Comparison of ENCODE assay signal across 24 cellular contexts in the genomic region with DNA sequence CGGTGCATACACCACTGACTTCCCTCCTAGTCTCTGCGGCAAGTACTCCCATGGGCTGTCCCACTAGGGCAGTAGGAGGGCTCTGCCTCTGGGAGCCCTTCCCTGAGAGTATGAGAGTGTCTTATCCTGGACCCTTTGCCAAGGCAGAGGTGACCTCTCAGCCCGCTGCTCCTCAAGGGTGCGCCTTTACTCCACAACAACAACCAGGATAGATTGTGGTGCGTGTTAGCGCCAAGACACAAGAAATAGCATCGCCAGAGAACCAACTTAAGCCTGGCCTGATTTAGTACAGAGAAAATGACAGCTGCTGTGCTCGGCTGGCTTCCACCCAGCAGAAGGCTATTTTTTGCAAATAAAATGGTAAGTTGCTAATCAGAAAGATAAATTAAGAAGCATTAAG.
"Had no signal": no experiment of that assay in that cellular context is flagged by ENCODE, and none has a peak within 500 bp of the region (broad histone marks: within the 10 kb centered on the region; RNA-seq: fewer than 3 reads in every experiment).

No MANE protein-coding gene starts in this region.

- H3K4me1 Mint-ChIP-seq: activated B cell treated with CpG ODN at 0.5 μM for 24 hours; activated CD4-positive, alpha-beta memory T cell treated with anti-CD3 and anti-CD28 coated beads, Interleukin-2, amount 10 ng/mL, durations not matched to agents 7 days and 5 days; activated CD4-positive, alpha-beta T cell treated with anti-CD3 and anti-CD28 coated beads, Interleukin-2, amount 10 ng/mL, durations not matched to agents 7 days and 5 days; activated naive CD8-positive, alpha-beta T cell treated with anti-CD3 and anti-CD28 coated beads, Interleukin-2, amount 10 ng/mL, durations not matched to agents 7 days and 5 days had no signal

- H3K4me1 ChIP-seq: adrenal gland, SJSA1 had no signal

- H3K36me3 Mint-ChIP-seq: activated naive CD8-positive, alpha-beta T cell treated with anti-CD3 and anti-CD28 coated beads, Interleukin-2, amount 10 ng/mL, durations not matched to agents 7 days and 5 days had no signal

- FAIRE-seq: bronchial epithelial cell, K562, RCC 7860 had no signal

- DNase-seq: activated B cell treated with CpG ODN at 0.5 μM for 24 hours; activated CD4-positive, alpha-beta memory T cell treated with anti-CD3 and anti-CD28 coated beads, Interleukin-2, amount 10 ng/mL, durations not matched to agents 7 days and 5 days; activated CD4-positive, alpha-beta T cell treated with anti-CD3 and anti-CD28 coated beads for 1 hour; activated CD4-positive, alpha-beta T cell treated with anti-CD3 and anti-CD28 coated beads, Interleukin-2, amount 10 ng/mL, durations not matched to agents 7 days and 5 days; activated naive CD4-positive, alpha-beta T cell treated with anti-CD3 and anti-CD28 coated beads, Interleukin-2, amount 50 U/mL, for 16 hours; activated naive CD8-positive, alpha-beta T cell treated with anti-CD3 and anti-CD28 coated beads, Interleukin-2, amount 10 ng/mL, durations not matched to agents 7 days and 5 days; activated T-cell treated with anti-CD3 and anti-CD28 coated beads, Interleukin-2, amount 50 U/mL, for 1 hour; adrenal gland; aorta; Karpas-422; MM.1S; NCI-H1105; NCI-H1436; NCI-H1694 treated with DMSO at 0.1 percent for 48 hours; NCI-H2029 treated with DMSO at 0.1 percent for 48 hours; NCI-H446; PC-3; SHP77; T-helper 17 cell; T-helper 9 cell had no signal

- H3K4me3 ChIP-seq: adrenal gland, K562, SJSA1 had no signal

- ATAC-seq: K562, PC-3, T-helper 17 cell had no signal

- H3K36me3 ChIP-seq: adrenal gland, SJSA1 had no signal

- H3K9me3 Mint-ChIP-seq: activated B cell treated with CpG ODN at 0.5 μM for 24 hours; activated CD4-positive, alpha-beta memory T cell treated with anti-CD3 and anti-CD28 coated beads, Interleukin-2, amount 10 ng/mL, durations not matched to agents 7 days and 5 days; activated CD4-positive, alpha-beta T cell treated with anti-CD3 and anti-CD28 coated beads, Interleukin-2, amount 10 ng/mL, durations not matched to agents 7 days and 5 days; activated naive CD8-positive, alpha-beta T cell treated with anti-CD3 and anti-CD28 coated beads, Interleukin-2, amount 10 ng/mL, durations not matched to agents 7 days and 5 days had no signal

- H3K4me3 Mint-ChIP-seq: activated B cell treated with CpG ODN at 0.5 μM for 24 hours; activated CD4-positive, alpha-beta memory T cell treated with anti-CD3 and anti-CD28 coated beads, Interleukin-2, amount 10 ng/mL, durations not matched to agents 7 days and 5 days; activated CD4-positive, alpha-beta T cell treated with anti-CD3 and anti-CD28 coated beads, Interleukin-2, amount 10 ng/mL, durations not matched to agents 7 days and 5 days; activated naive CD8-positive, alpha-beta T cell treated with anti-CD3 and anti-CD28 coated beads, Interleukin-2, amount 10 ng/mL, durations not matched to agents 7 days and 5 days; T-helper 17 cell had no signal

- H3K27me3 ChIP-seq: adrenal gland, SJSA1 had no signal

- H3K9me3 ChIP-seq: adrenal gland, SJSA1 had no signal

- H3K27ac ChIP-seq: adrenal gland, SJSA1 had no signal

- H3K27ac Mint-ChIP-seq: activated B cell treated with CpG ODN at 0.5 μM for 24 hours; activated CD4-positive, alpha-beta memory T cell treated with anti-CD3 and anti-CD28 coated beads, Interleukin-2, amount 10 ng/mL, durations not matched to agents 7 days and 5 days; activated CD4-positive, alpha-beta T cell treated with anti-CD3 and anti-CD28 coated beads, Interleukin-2, amount 10 ng/mL, durations not matched to agents 7 days and 5 days; activated naive CD8-positive, alpha-beta T cell treated with anti-CD3 and anti-CD28 coated beads, Interleukin-2, amount 10 ng/mL, durations not matched to agents 7 days and 5 days; T-helper 17 cell had no signal
